8 cellular contexts compared by ENCODE assay signal in genomic region chr1:89995595-89996397, GRCh38. TPM values are rescaled to one million over a fixed set of nuclear protein-coding genes. Genes with fewer than 3 reads are reported as not detected.
DNase-seq lines count a peak whose midpoint lies in the region; ATAC-seq and TF ChIP-seq lines count a peak whose summit lies in the region.

No MANE protein-coding gene starts in this region.

- CTCF ChIA-PET in HCT116 (lab: Charles Lee) = no interaction called here
- CTCF ChIA-PET in activated CD8-positive, alpha-beta T cell treated with anti-CD3 and anti-CD28 coated beads for 36 hours (lab: Charles Lee) = no interaction called here

- H3K4me1 ChIP-seq in HCT116 (ENCODE audit: control insufficient read depth in 1 of 2, insufficient read depth in 2 of 2, low read length in 2 of 2) = peaks cover 4 to 30% of the 10 kb centered on the region in 2 experiments; a peak in 3 of 4 replicates
- peaks cover 37 to 47% of the 10 kb centered on the region in 2 donors for H3K4me1 ChIP-seq in gastrocnemius medialis

- intact Hi-C loops in HCT116 (cut with micrococcal nuclease) (loop anchor here (10.0 kb wide), 2 partner anchors 361 to 471 kb away; partner anchors contain the start of genes LRRC8B and LRRC8C), gastrocnemius medialis (cut with DNase I; ENCODE audit: low total_unique reads) (loop anchor here (10.0 kb wide), 1 partner anchor 471 kb away; the partner anchor contains the start of gene LRRC8B)
- intact Hi-C loops in activated CD8-positive, alpha-beta T cell treated with anti-CD3 and anti-CD28 coated beads for 36 hours (cut with micrococcal nuclease) = loop anchor here (10.0 kb wide), 1 partner anchor 511 kb away; no protein-coding TSS in a partner anchor

- RAD21 ChIA-PET in HCT116 (lab: Charles Lee; ENCODE audit: low non-redundant PET in 1 of 2, low total read pairs in 2 of 2, uncharacterized antibody in 2 of 2, unreplicated experiment in 2 of 2) = no interaction called here

- no peaks in the 10 kb centered on the region for H3K27me3 ChIP-seq in HCT116 (ENCODE audit: insufficient read depth, low read length)
- no peaks in the 10 kb centered on the region for H3K27me3 ChIP-seq in gastrocnemius medialis

- TSS peak; percentile 55 for BruUV-seq in HCT116 (replicated peaks; lab: Mats Ljungman, UMichigan)

- H3K9me3 Mint-ChIP-seq in activated CD8-positive, alpha-beta T cell treated with anti-CD3 and anti-CD28 coated beads for 36 hours = no peaks in the 10 kb centered on the region
- H3K9me3 Mint-ChIP-seq in glutamatergic neuron (ENCODE audit: unreplicated experiment) = peaks cover 7% of the 10 kb centered on the region

- peak overlapping the region; percentile 96 for H3K4me3 Mint-ChIP-seq in activated CD8-positive, alpha-beta T cell treated with anti-CD3 and anti-CD28 coated beads for 36 hours
- H3K4me3 Mint-ChIP-seq in glutamatergic neuron (ENCODE audit: unreplicated experiment) = peak overlapping the region; percentile 93

- peak overlapping the region; percentile 86 for H3K9ac ChIP-seq in HCT116 (ENCODE audit: low read length)

- in situ Hi-C loops in gastrocnemius medialis (cut with MboI; ENCODE audit: low sequenced_read_pairs in 4 of 4) = loop anchor here in 1 of 4 donors (25.0 kb wide), 1 partner anchor 483 kb away; the partner anchor contains the start of gene LRRC8B

- H3K4me3 ChIP-seq in HCT116 (replicated peaks in 1 of 2; ENCODE audit: low read depth in 1 of 2, low read length in 2 of 2) = peak overlapping the region; percentile 83 to 86
- H3K4me3 ChIP-seq in gastrocnemius medialis = peak overlapping the region; percentile 72 to 94 (median 88)

- no peak for TF ChIP-seq RAD21 in HCT116 (IDR thresholded peaks at IDR 0.05; ENCODE audit: low read depth)

- H3K27me3 Mint-ChIP-seq in activated CD8-positive, alpha-beta T cell treated with anti-CD3 and anti-CD28 coated beads for 36 hours = peaks cover 2% of the 10 kb centered on the region
- peaks cover 4% of the 10 kb centered on the region for H3K27me3 Mint-ChIP-seq in glutamatergic neuron (ENCODE audit: unreplicated experiment)

- H3K4me2 ChIP-seq in HCT116 (ENCODE audit: low read length) = peak overlapping the region; percentile 84

- ATAC-seq in HCT116 (no peak), gastrocnemius medialis (no peak)
- no peak for ATAC-seq in activated CD8-positive, alpha-beta T cell treated with anti-CD3 and anti-CD28 coated beads for 36 hours

- peak overlapping the region; percentile 94 for H3K27ac Mint-ChIP-seq in activated CD8-positive, alpha-beta T cell treated with anti-CD3 and anti-CD28 coated beads for 36 hours
- H3K27ac Mint-ChIP-seq in glutamatergic neuron (ENCODE audit: unreplicated experiment) = peak overlapping the region; percentile 99

- H3K79me2 ChIP-seq in HCT116 (ENCODE audit: insufficient read depth, low read length) = peaks cover 57% of the 10 kb centered on the region

- H3K9me3 ChIP-seq in HCT116 (ENCODE audit: control insufficient read depth in 1 of 2, insufficient read depth in 1 of 2, low read depth in 1 of 2, low read length in 2 of 2) (no peaks in the 10 kb centered on the region), gastrocnemius medialis (no peaks in the 10 kb centered on the region)

- POLR2A ChIA-PET in HCT116 (lab: Charles Lee) = no interaction called here
- POLR2A ChIA-PET in activated CD8-positive, alpha-beta T cell treated with anti-CD3 and anti-CD28 coated beads for 36 hours (lab: Charles Lee) = interaction anchor here (0.7 to 1.0 kb wide), 3 partner anchors 22 to 214 kb away, joined by 3 read pairs; no protein-coding TSS in a partner anchor

- DNase-seq in AG20443 (ENCODE audit: low spot score) (peak; percentile 68), HCT116 (ENCODE audit: low read depth, low spot score) (no peak), glutamatergic neuron (no peak), gastrocnemius medialis (peak in 1 of 2 donors; percentile 34), amniotic stem cell (lab: John Stamatoyannopoulos, UW) (no peak), germinal center (ENCODE audit: low spot score) (no peak), iPS-NIHi11 (ENCODE audit: low spot score) (no peak)
- DNase-seq in activated CD8-positive, alpha-beta T cell treated with anti-CD3 and anti-CD28 coated beads for 36 hours = no peak

- no peaks in the 10 kb centered on the region for H3K9me2 ChIP-seq in HCT116 (ENCODE audit: insufficient read depth)

- no peaks in the 10 kb centered on the region for H4K20me1 ChIP-seq in HCT116 (ENCODE audit: insufficient read depth)

- peaks cover 51% of the 10 kb centered on the region for H3K4me1 Mint-ChIP-seq in activated CD8-positive, alpha-beta T cell treated with anti-CD3 and anti-CD28 coated beads for 36 hours (ENCODE audit: low read depth)
- H3K4me1 Mint-ChIP-seq in glutamatergic neuron (ENCODE audit: low read depth, unreplicated experiment) = peaks cover 65% of the 10 kb centered on the region

- TF ChIP-seq CTCF in HCT116 (IDR thresholded peaks at IDR 0.05 in 2 of 3, conservative IDR thresholded peaks at IDR 0.05 in 1 of 3; ENCODE audit: borderline replicate concordance in 1 of 3, insufficient read depth in 1 of 3, low read depth in 2 of 3, low read length in 2 of 3) (no peak), glutamatergic neuron (IDR thresholded peaks at IDR 0.05; ENCODE audit: partially characterized antibody, unreplicated experiment) (no peak), gastrocnemius medialis (IDR thresholded peaks at IDR 0.05 in 4 of 5, conservative IDR thresholded peaks at IDR 0.05 in 1 of 5) (no peak)
- no peak for TF ChIP-seq CTCF in activated CD8-positive, alpha-beta T cell treated with anti-CD3 and anti-CD28 coated beads for 36 hours (IDR thresholded peaks at IDR 0.05)

- TF ChIP-seq POLR2A in HCT116 (IDR thresholded peaks at IDR 0.05; ENCODE audit: borderline replicate concordance, extremely low read depth, insufficient read depth, insufficient read length) (no peak), gastrocnemius medialis (IDR thresholded peaks at IDR 0.05) (no peak)

- peaks cover 0 to 7% of the 10 kb centered on the region in 2 experiments; a peak in 1 of 4 replicates for H3K36me3 ChIP-seq in HCT116 (ENCODE audit: control insufficient read depth in 1 of 2, insufficient read depth in 2 of 2, low read length in 2 of 2)
- H3K36me3 ChIP-seq in gastrocnemius medialis = no peaks in the 10 kb centered on the region

- peak overlapping the region; percentile 91 for H3K27ac ChIP-seq in HCT116 (ENCODE audit: low read depth, low read length)
- peak overlapping the region; percentile 86 to 100 (median 98) for H3K27ac ChIP-seq in gastrocnemius medialis

- H3K36me3 Mint-ChIP-seq in activated CD8-positive, alpha-beta T cell treated with anti-CD3 and anti-CD28 coated beads for 36 hours (ENCODE audit: low read depth) = peaks cover 23% of the 10 kb centered on the region
- no peaks in the 10 kb centered on the region for H3K36me3 Mint-ChIP-seq in glutamatergic neuron (ENCODE audit: unreplicated experiment)

- no peak overlapping the region for H2AFZ ChIP-seq in HCT116 (ENCODE audit: low read depth, low read length, poor library complexity, severe bottlenecking)

TF ChIP-seq in HCT116, 20 proteins besides CTCF, POLR2A, EP300 and RAD21 (continues in another document):
- TF ChIP-seq JUND (IDR thresholded peaks at IDR 0.05) (no peak), ELF1 (IDR thresholded peaks at IDR 0.05; ENCODE audit: borderline replicate concordance, low read depth) (no peak), ATF3 (IDR thresholded peaks at IDR 0.05) (no peak), POLR2AphosphoS5 (IDR thresholded peaks at IDR 0.05; ENCODE audit: low read depth, low read length) (no peak), ZNF274 (IDR thresholded peaks at IDR 0.05; ENCODE audit: low read depth, low read length) (no peak), CBX3 (IDR thresholded peaks at IDR 0.05; ENCODE audit: low read depth) (no peak), SIN3A (IDR thresholded peaks at IDR 0.05; ENCODE audit: low read depth) (no peak), SP1 (IDR thresholded peaks at IDR 0.05; ENCODE audit: low read depth) (no peak), EZH2phosphoT487 (IDR thresholded peaks at IDR 0.05; ENCODE audit: borderline replicate concordance) (no peak), ZBTB33 (IDR thresholded peaks at IDR 0.05; ENCODE audit: extremely low read depth, insufficient replicate concordance, low read length) (no peak), ZFX (IDR thresholded peaks at IDR 0.05) (no peak), FOSL1 (IDR thresholded peaks at IDR 0.05; ENCODE audit: low read depth) (no peak), EGR1 (IDR thresholded peaks at IDR 0.05; ENCODE audit: low read depth) (no peak), YY1 (IDR thresholded peaks at IDR 0.05; ENCODE audit: extremely low read depth, insufficient replicate concordance, low read depth, low read length) (no peak), SRF (IDR thresholded peaks at IDR 0.05; ENCODE audit: low read depth) (no peak), CEBPB (IDR thresholded peaks at IDR 0.05; ENCODE audit: low read depth) (no peak)

RNA-seq across cellular contexts. Expression of gene ZNF326, which starts 0.9 kb away (rescaled TPM):
- total RNA-seq in HCT116 (2021; ENCODE audit: unreplicated experiment) (19.3 TPM), glutamatergic neuron (ENCODE audit: unreplicated experiment) (57.8 TPM), gastrocnemius medialis (10 to 100 TPM in 2 of 4 donors, 1 to 10 TPM in 2; 5.8 to 10.8 (median 9.2) TPM)
- polyA plus RNA-seq in HCT116 (2012) = 5.1 and 5.5 TPM in 2 replicates
- 10 to 100 TPM; 21.1 to 21.4 TPM for total RNA-seq in activated CD8-positive, alpha-beta T cell treated with anti-CD3 and anti-CD28 coated beads for 36 hours
